In the genomic region with DNA sequence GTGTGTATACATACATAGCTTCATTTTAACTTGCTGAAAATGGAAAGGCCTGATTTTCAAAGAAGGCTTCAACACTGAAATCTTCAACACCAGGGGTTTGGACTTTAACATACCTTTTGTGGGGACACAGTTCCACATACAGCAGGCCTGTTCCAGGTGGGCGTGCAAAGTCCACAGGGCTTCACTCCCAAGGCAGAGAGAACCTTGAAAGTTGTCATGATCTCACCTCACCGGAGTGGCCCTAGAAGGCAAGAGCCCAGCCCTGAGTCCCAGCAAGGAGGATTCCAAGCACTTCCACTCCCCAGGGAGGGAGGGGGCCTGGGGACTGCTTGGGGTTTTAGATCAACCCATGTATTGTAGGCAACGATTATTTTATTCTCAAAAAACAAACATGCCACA, we compare ENCODE assay signal across 15 cellular contexts. TPM values are rescaled to one million over a fixed set of nuclear protein-coding genes. Genes with fewer than 3 reads are reported as not detected.
DNase-seq lines count a peak whose midpoint lies in the region; FAIRE-seq and TF ChIP-seq lines count a peak whose summit lies in the region.
"Had no signal": no experiment of that assay in that cellular context is flagged by ENCODE, and none has a peak within 500 bp of the region (broad histone marks: within the 10 kb centered on the region; RNA-seq: fewer than 3 reads in every experiment).

No MANE protein-coding gene starts in this region.

- peak; percentile 39 for FAIRE-seq in GM19239 (lab: Jason Lieb, UNC)
- FAIRE-seq: H54 had no signal

- H3K27ac ChIP-seq in HEK293 (ENCODE audit: extremely low read depth, low read depth, low read length) (no peak overlapping the region), hepatocyte (peak overlapping the region; percentile 94), osteoblast (ENCODE audit: low read depth, low read length) (no peak overlapping the region)
- H3K27ac ChIP-seq: GM23248 had no signal

- H3K4me2 ChIP-seq in hepatocyte (no peak overlapping the region), osteoblast (ENCODE audit: insufficient read depth, low read length) (no peak overlapping the region)

- H2AFZ ChIP-seq in hepatocyte (no peak overlapping the region), osteoblast (ENCODE audit: low read length) (no peak overlapping the region)

- H3K4me1 ChIP-seq in HEK293 (ENCODE audit: control insufficient read depth, insufficient read depth, low read length): peaks cover 6% of the 10 kb centered on the region; the same call in 1 of the 2 replicates
- peaks cover 20% of the 10 kb centered on the region for H3K4me1 ChIP-seq in hepatocyte (ENCODE audit: insufficient read depth)
- peaks cover 7% of the 10 kb centered on the region for H3K4me1 ChIP-seq in osteoblast (ENCODE audit: insufficient read depth, low read length)
- H3K4me1 ChIP-seq: Caco-2 had no signal

- no peaks in the 10 kb centered on the region for H3K9me2 ChIP-seq in hepatocyte (replicated peaks; ENCODE audit: insufficient read depth)

- POLR2A ChIA-PET in HEK293 (lab: Yijun Ruan, JAX): no interaction called here

- H3K27ac Mint-ChIP-seq in activated T-cell treated with anti-CD3 and anti-CD28 coated beads, Interleukin-2, amount 50 U/mL, for 24 hours: no peak overlapping the region
- H3K27ac Mint-ChIP-seq: CD14-positive monocyte had no signal

- TF ChIP-seq CTCF in HEK293 (tag by site-specific recombination; IDR thresholded peaks at IDR 0.05): no peak
- no peak for TF ChIP-seq CTCF in hepatocyte (IDR thresholded peaks at IDR 0.05; ENCODE audit: poor library complexity)
- no peak for TF ChIP-seq CTCF in osteoblast (IDR thresholded peaks at IDR 0.05; ENCODE audit: extremely low read depth, low read depth, low read length)

- H3K36me3 ChIP-seq in HEK293 (ENCODE audit: control insufficient read depth in 2 of 2, insufficient read depth in 1 of 2, low read length in 2 of 2) (no peaks in the 10 kb centered on the region), hepatocyte (replicated peaks; ENCODE audit: insufficient read depth, low read depth) (no peaks in the 10 kb centered on the region), osteoblast (ENCODE audit: insufficient read depth, low read length) (no peaks in the 10 kb centered on the region)

- H3K4me1 Mint-ChIP-seq in activated T-cell treated with anti-CD3 and anti-CD28 coated beads, Interleukin-2, amount 50 U/mL, for 24 hours (ENCODE audit: low read depth): peaks cover 11% of the 10 kb centered on the region

- CTCF ChIA-PET in HEK293 (lab: Yijun Ruan, JAX): interaction anchor here (0.7 to 2.4 kb wide), 6 partner anchors 12 to 307 kb away, joined by 3 to 10 read pairs (median 4); no protein-coding TSS in a partner anchor

- no peaks in the 10 kb centered on the region for H3K27me3 Mint-ChIP-seq in activated T-cell treated with anti-CD3 and anti-CD28 coated beads, Interleukin-2, amount 50 U/mL, for 24 hours

- H3K9me3 Mint-ChIP-seq in activated T-cell treated with anti-CD3 and anti-CD28 coated beads, Interleukin-2, amount 50 U/mL, for 24 hours: no peaks in the 10 kb centered on the region
- H3K9me3 Mint-ChIP-seq: CD8-positive, alpha-beta memory T cell had no signal

- no peaks in the 10 kb centered on the region for H4K20me1 ChIP-seq in hepatocyte (ENCODE audit: insufficient read depth, poor library complexity, severe bottlenecking)
- H4K20me1 ChIP-seq in osteoblast (ENCODE audit: insufficient read depth, low read length): no peaks in the 10 kb centered on the region

- no peaks in the 10 kb centered on the region for H3K27me3 ChIP-seq in hepatocyte
- peaks cover 4% of the 10 kb centered on the region for H3K27me3 ChIP-seq in osteoblast (ENCODE audit: insufficient read depth, low read length)

- 85% methylated on average over 3 of the region's 3 CpGs for WGBS in hepatocyte (ENCODE audit: low lambda C conversion rate, missing lambda C conversion rate)

- H3K4me3 ChIP-seq in HEK293 (ENCODE audit: low read depth, low read length) (no peak overlapping the region), hepatocyte (no peak overlapping the region), osteoblast (ENCODE audit: insufficient read depth, low read length) (no peak overlapping the region)
- H3K4me3 ChIP-seq: GM23248 had no signal

- H3K79me2 ChIP-seq in hepatocyte (no peaks in the 10 kb centered on the region), osteoblast (ENCODE audit: insufficient read depth, low read length) (no peaks in the 10 kb centered on the region)

- H3K36me3 Mint-ChIP-seq in activated T-cell treated with anti-CD3 and anti-CD28 coated beads, Interleukin-2, amount 50 U/mL, for 24 hours (ENCODE audit: low read depth): no peaks in the 10 kb centered on the region
- H3K36me3 Mint-ChIP-seq: CD14-positive monocyte had no signal

- no peak for DNase-seq in GM19239 (ENCODE audit: insufficient read length, low spot score)
- DNase-seq in hepatocyte (ENCODE audit: low spot score): peak; percentile 59
- DNase-seq in osteoblast (ENCODE audit: insufficient read length, low spot score, missing footprints): peak; percentile 19
- DNase-seq in cerebellum (ENCODE audit: low spot score): no peak
- no peak for DNase-seq in cerebellar cortex (ENCODE audit: low spot score)
- DNase-seq in hypothalamus (lab: John Stamatoyannopoulos, UW): no peak
- no peak for DNase-seq in activated T-cell treated with anti-CD3 and anti-CD28 coated beads, Interleukin-2, amount 50 U/mL, for 24 hours
- DNase-seq: Caco-2; CD8-positive, alpha-beta memory T cell; DMS53; GF-D8; GM23248 had no signal

- H3K4me3 Mint-ChIP-seq in activated T-cell treated with anti-CD3 and anti-CD28 coated beads, Interleukin-2, amount 50 U/mL, for 24 hours: no peak overlapping the region

- H3K9me3 ChIP-seq in HEK293 (ENCODE audit: control insufficient read depth, insufficient read depth, low read depth, low read length): no peaks in the 10 kb centered on the region
- no peaks in the 10 kb centered on the region for H3K9me3 ChIP-seq in hepatocyte (ENCODE audit: low read depth)
- H3K9me3 ChIP-seq in osteoblast (ENCODE audit: low read depth, low read length): no peaks in the 10 kb centered on the region
- H3K9me3 ChIP-seq: Caco-2 had no signal

TF ChIP-seq in HEK293, 187 proteins besides CTCF, POLR2A, EP300 and RAD21:
- TF ChIP-seq PRDM10 (tag by site-specific recombination; IDR thresholded peaks at IDR 0.05): peak; percentile 2; the same call in 1 of the 2 replicates
- TF ChIP-seq, protein P1, sequence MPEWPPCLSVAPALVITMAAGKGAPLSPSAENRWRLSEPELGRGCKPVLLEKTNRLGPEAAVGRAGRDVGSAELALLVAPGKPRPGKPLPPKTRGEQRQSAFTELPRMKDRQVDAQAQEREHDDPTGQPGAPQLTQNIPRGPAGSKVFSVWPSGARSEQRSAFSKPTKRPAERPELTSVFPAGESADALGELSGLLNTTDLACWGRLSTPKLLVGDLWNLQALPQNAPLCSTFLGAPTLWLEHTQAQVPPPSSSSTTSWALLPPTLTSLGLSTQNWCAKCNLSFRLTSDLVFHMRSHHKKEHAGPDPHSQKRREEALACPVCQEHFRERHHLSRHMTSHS (tag by site-specific recombination; IDR thresholded peaks at IDR 0.05): no peak

RNA-seq across cellular contexts. Expression of gene TMEM242, which starts 47.2 kb away (rescaled TPM):
- total RNA-seq in hepatocyte (8.7 and 9.0 TPM in 2 replicates), osteoblast (5.6 and 6.2 TPM in 2 replicates), cerebellum (12.5 TPM)
- polyA plus RNA-seq in hepatocyte: 13.7 TPM in 2 replicates

Comparison
In these comparisons a context has a peak if more than half of its experiments do, and no peak if none do; other contexts are left out.
1. DNase-seq: peak in hepatocyte (single experiment) and osteoblast (single experiment); none in GM19239 (single experiment), cerebellum (single experiment), cerebellar cortex (single experiment), hypothalamus (0 of 51) and activated T-cell treated with anti-CD3 and anti-CD28 coated beads, Interleukin-2, amount 50 U/mL, for 24 hours (single experiment).